1 cellular context compared by ENCODE assay signal in genomic region chr6:30617565-30618269, GRCh38.
TF ChIP-seq lines count a peak whose summit lies in the region.

TSS of gene MRPS18B (plus strand) at chr6:30617840. CDS start at chr6:30617866, 26 bp downstream.

TF ChIP-seq in HEK293, 187 proteins besides CTCF, POLR2A, EP300 and RAD21 (continued from another document):
- TF ChIP-seq, protein P1, sequence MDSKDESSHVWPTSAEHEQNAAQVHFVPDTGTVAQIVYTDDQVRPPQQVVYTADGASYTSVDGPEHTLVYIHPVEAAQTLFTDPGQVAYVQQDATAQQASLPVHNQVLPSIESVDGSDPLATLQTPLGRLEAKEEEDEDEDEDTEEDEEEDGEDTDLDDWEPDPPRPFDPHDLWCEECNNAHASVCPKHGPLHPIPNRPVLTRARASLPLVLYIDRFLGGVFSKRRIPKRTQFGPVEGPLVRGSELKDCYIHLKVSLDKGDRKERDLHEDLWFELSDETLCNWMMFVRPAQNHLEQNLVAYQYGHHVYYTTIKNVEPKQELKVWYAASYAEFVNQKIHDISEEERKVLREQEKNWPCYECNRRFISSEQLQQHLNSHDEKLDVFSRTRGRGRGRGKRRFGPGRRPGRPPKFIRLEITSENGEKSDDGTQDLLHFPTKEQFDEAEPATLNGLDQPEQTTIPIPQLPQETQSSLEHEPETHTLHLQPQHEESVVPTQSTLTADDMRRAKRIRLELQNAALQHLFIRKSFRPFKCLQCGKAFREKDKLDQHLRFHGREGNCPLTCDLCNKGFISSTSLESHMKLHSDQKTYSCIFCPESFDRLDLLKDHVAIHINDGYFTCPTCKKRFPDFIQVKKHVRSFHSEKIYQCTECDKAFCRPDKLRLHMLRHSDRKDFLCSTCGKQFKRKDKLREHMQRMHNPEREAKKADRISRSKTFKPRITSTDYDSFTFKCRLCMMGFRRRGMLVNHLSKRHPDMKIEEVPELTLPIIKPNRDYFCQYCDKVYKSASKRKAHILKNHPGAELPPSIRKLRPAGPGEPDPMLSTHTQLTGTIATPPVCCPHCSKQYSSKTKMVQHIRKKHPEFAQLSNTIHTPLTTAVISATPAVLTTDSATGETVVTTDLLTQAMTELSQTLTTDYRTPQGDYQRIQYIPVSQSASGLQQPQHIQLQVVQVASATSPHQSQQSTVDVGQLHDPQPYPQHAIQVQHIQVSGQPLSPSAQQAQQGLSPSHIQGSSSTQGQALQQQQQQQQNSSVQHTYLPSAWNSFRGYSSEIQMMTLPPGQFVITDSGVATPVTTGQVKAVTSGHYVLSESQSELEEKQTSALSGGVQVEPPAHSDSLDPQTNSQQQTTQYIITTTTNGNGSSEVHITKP (tag by site-specific recombination; IDR thresholded peaks at IDR 0.05): peak; percentile 82
- no peak for TF ChIP-seq ZNF830 (tag by site-specific recombination; IDR thresholded peaks at IDR 0.05; ENCODE audit: low read depth)
- no peak for TF ChIP-seq ZNF132 (tag by site-specific recombination; IDR thresholded peaks at IDR 0.05; ENCODE audit: borderline replicate concordance)
- no peak for TF ChIP-seq ZNF280D (tag by site-specific recombination; IDR thresholded peaks at IDR 0.05)
- 0 out of 2 replicates have a peak, but pooled peaks have one; percentile 9 for TF ChIP-seq KLF8 (tag by site-specific recombination; IDR thresholded peaks at IDR 0.05)
- TF ChIP-seq ZBTB8A (tag by site-specific recombination; IDR thresholded peaks at IDR 0.05): 0 out of 2 replicates have a peak, but pooled peaks have one; percentile 9
- TF ChIP-seq KLF1 (tag by site-specific recombination; IDR thresholded peaks at IDR 0.05): peak; percentile 11; the same call in 1 of the 2 replicates
TF ChIP-seq in HEK293: peak in this region for 49.
